In genomic region chr13:23350009-23350408, GRCh38 we compare ENCODE assay signal across 23 cellular contexts.
DNase-seq lines count a peak whose midpoint lies in the region; ATAC-seq and TF ChIP-seq lines count a peak whose summit lies in the region.
"Had no signal": no experiment of that assay in that cellular context is flagged by ENCODE, and none has a peak within 500 bp of the region (broad histone marks: within the 10 kb centered on the region; RNA-seq: fewer than 3 reads in every experiment).

No MANE protein-coding gene starts in this region.

- peak overlapping the region; percentile 28 for H3K27ac ChIP-seq in smooth muscle cell (ENCODE audit: low read depth)
- H3K27ac ChIP-seq in tibial nerve = peak overlapping the region in 1 of 4 donors; percentile 74
- H3K27ac ChIP-seq: psoas muscle, thyroid gland had no signal

- H3F3A ChIP-seq in smooth muscle cell (ENCODE audit: low read depth) = no peaks in the 10 kb centered on the region

- H3K9ac ChIP-seq in smooth muscle cell (ENCODE audit: low read depth) = no peak overlapping the region

- no peaks in the 10 kb centered on the region for H3K4me1 ChIP-seq in smooth muscle cell (ENCODE audit: low read depth)
- peaks cover 0 to 5% (median 0%) of the 10 kb centered on the region in 4 donors for H3K4me1 ChIP-seq in tibial nerve
- H3K4me1 ChIP-seq: thyroid gland had no signal

- H2AFZ ChIP-seq in smooth muscle cell (ENCODE audit: low read depth) = no peak overlapping the region

- H3K9me3 ChIP-seq in smooth muscle cell (replicated peaks; ENCODE audit: low read depth) (no peaks in the 10 kb centered on the region), tibial nerve (no peaks in the 10 kb centered on the region)
- H3K9me3 ChIP-seq: psoas muscle, thyroid gland had no signal

- ATAC-seq in GM18858 (IDR thresholded peaks at IDR 0.05; ENCODE audit: unreplicated experiment) = no peak
- ATAC-seq: activated CD4-positive, CD25-positive, alpha-beta regulatory T cell treated with anti-CD3 and anti-CD28 coated beads, Interleukin-2, amount 50 U/mL, for 24 hours; activated T-cell treated with anti-CD3 and anti-CD28 coated beads, Interleukin-2, amount 50 U/mL, for 4 hours; left colon; stimulated activated naive CD8-positive, alpha-beta T cell treated with anti-CD3 and anti-CD28 coated beads, Interleukin-15, Interleukin-2, amounts not matched to agents 100 U/mL and 50 U/mL, for 24 hours had no signal

- no peak overlapping the region for H3K4me2 ChIP-seq in smooth muscle cell

- DNase-seq in DMS53 treated with DMSO at 0.1 percent for 48 hours (lab: John Stamatoyannopoulos, UW; ENCODE audit: unreplicated experiment) = peak; percentile 72
- DNase-seq in amniotic epithelial cell (ENCODE audit: low read depth) = peak; percentile 27
- peak; percentile 56 for DNase-seq in kidney epithelial cell (ENCODE audit: low read depth)
- no peak for DNase-seq in smooth muscle cell (lab: John Stamatoyannopoulos, UW; ENCODE audit: unreplicated experiment)
- no peak for DNase-seq in RPMI8226
- no peak for DNase-seq in activated CD4-positive, alpha-beta T cell treated with anti-CD3 and anti-CD28 coated beads, Interleukin-2, amount 50 U/mL, for 1 hour
- DNase-seq in tibial nerve (ENCODE audit: low spot score in 2 of 2) = no peak
- DNase-seq: activated CD8-positive, alpha-beta memory T cell treated with anti-CD3 and anti-CD28 coated beads for 24 hours; activated T-cell treated with anti-CD3 and anti-CD28 coated beads, Interleukin-2, amount 50 U/mL, for 4 hours; COR-L47; effector memory CD4-positive, alpha-beta T cell; EL; left colon; NCI-H1092 treated with DMSO at 0.1 percent for 48 hours; NCI-H1930; NCI-H2227 treated with DMSO at 0.1 percent for 48 hours; psoas muscle; small intestine; stimulated activated CD4-positive, alpha-beta T cell treated with anti-CD3 and anti-CD28 coated beads, Interleukin-4, amount 100 ng/mL, for 1 hour; stimulated activated naive CD8-positive, alpha-beta T cell treated with anti-CD3 and anti-CD28 coated beads, Interleukin-15, Interleukin-2, amounts not matched to agents 100 U/mL and 50 U/mL, for 24 hours; thyroid gland had no signal

- H3K4me3 ChIP-seq in kidney epithelial cell (ENCODE audit: low read depth, low read length) (no peak overlapping the region), smooth muscle cell (no peak overlapping the region), tibial nerve (no peak overlapping the region)
- H3K4me3 ChIP-seq: psoas muscle, thyroid gland had no signal

- no peak for TF ChIP-seq POLR2A in tibial nerve (IDR thresholded peaks at IDR 0.05)

- no peak for TF ChIP-seq CTCF in kidney epithelial cell (IDR thresholded peaks at IDR 0.05; ENCODE audit: insufficient read depth, low read length, poor library complexity, severe bottlenecking)
- no peak for TF ChIP-seq CTCF in smooth muscle cell (IDR thresholded peaks at IDR 0.05; ENCODE audit: borderline replicate concordance, insufficient read depth, poor library complexity, severe bottlenecking)
- no peak for TF ChIP-seq CTCF in tibial nerve (IDR thresholded peaks at IDR 0.05)

- no peak for TF ChIP-seq EP300 in tibial nerve (IDR thresholded peaks at IDR 0.05)

- no peaks in the 10 kb centered on the region for H3K79me2 ChIP-seq in smooth muscle cell (ENCODE audit: low read depth)

- H3K27me3 ChIP-seq in kidney epithelial cell (ENCODE audit: control insufficient read depth, insufficient read depth, low read length) (no peaks in the 10 kb centered on the region), smooth muscle cell (ENCODE audit: low read depth) (no peaks in the 10 kb centered on the region), tibial nerve (no peaks in the 10 kb centered on the region)
- H3K27me3 ChIP-seq: thyroid gland had no signal

- WGBS in smooth muscle cell (ENCODE audit: low lambda C conversion rate) = 88% methylated on average over 3 of the region's 3 CpGs
- 83% methylated on average over 3 of the region's 3 CpGs for WGBS in tibial nerve, 2 donors

- no peaks in the 10 kb centered on the region for H4K20me1 ChIP-seq in smooth muscle cell (ENCODE audit: low read depth)

- H3K36me3 ChIP-seq in kidney epithelial cell (ENCODE audit: control insufficient read depth, insufficient read depth, low read length) (peaks cover 3% of the 10 kb centered on the region), smooth muscle cell (ENCODE audit: low read depth) (peaks cover 4% of the 10 kb centered on the region), tibial nerve (peaks cover 0 to 93% (median 0%) of the 10 kb centered on the region in 3 donors)
- H3K36me3 ChIP-seq: thyroid gland had no signal

Comparison
In these comparisons a context has a peak if more than half of its experiments do, and no peak if none do; other contexts are left out.
1. DNase-seq: peak in DMS53 treated with DMSO at 0.1 percent for 48 hours (single experiment), amniotic epithelial cell (single experiment) and kidney epithelial cell (single experiment); none in smooth muscle cell (single experiment), RPMI8226 (single experiment), activated CD4-positive, alpha-beta T cell treated with anti-CD3 and anti-CD28 coated beads, Interleukin-2, amount 50 U/mL, for 1 hour (single experiment) and tibial nerve (0 of 2).